ENCODE assay signal across 11 cellular contexts in genomic region chr11:129190087-129190486, GRCh38. TPM values are rescaled to one million over a fixed set of nuclear protein-coding genes. Genes with fewer than 3 reads are reported as not detected.
A peak's percentile ranks its signal among the peaks of the same experiment; 100 is the strongest.
DNase-seq lines count a peak whose midpoint lies in the region.
"Had no signal": no experiment of that assay in that cellular context is flagged by ENCODE, and none has a peak within 500 bp of the region (broad histone marks: within the 10 kb centered on the region; RNA-seq: fewer than 3 reads in every experiment).

No MANE protein-coding gene starts in this region.

- no peaks in the 10 kb centered on the region for H3K9me3 ChIP-seq in esophagus (ENCODE audit: control insufficient read depth in 2 of 2, insufficient read depth in 1 of 2, low read depth in 1 of 2, low read length in 1 of 2)

- H3K27me3 Mint-ChIP-seq in activated T-helper 2 cell treated with anti-CD3 and anti-CD28 coated beads, Interferon-gamma antibody, Interleukin-2, Interleukin-4, amounts not matched to agents 10 μg/mL and 5 μg/mL and 100 μg/mL, durations not matched to agents 14 hours and 24 hours and 36 hours (ENCODE audit: low read depth): no peaks in the 10 kb centered on the region

- whole genome bisulfite sequencing in esophagus, 2 donors: 31 to 38% methylated on average over 4 of the region's 4 CpGs

- no peaks in the 10 kb centered on the region for H3K36me3 ChIP-seq in esophagus (ENCODE audit: control insufficient read depth in 2 of 2, insufficient read depth in 2 of 2, low read length in 1 of 2)
- H3K36me3 ChIP-seq: heart right ventricle, left ventricle myocardium inferior had no signal

- no peaks in the 10 kb centered on the region for H3K9me3 Mint-ChIP-seq in activated T-helper 2 cell treated with anti-CD3 and anti-CD28 coated beads, Interferon-gamma antibody, Interleukin-2, Interleukin-4, amounts not matched to agents 10 μg/mL and 5 μg/mL and 100 μg/mL, durations not matched to agents 14 hours and 24 hours and 36 hours

- H3K4me3 Mint-ChIP-seq in activated T-helper 2 cell treated with anti-CD3 and anti-CD28 coated beads, Interferon-gamma antibody, Interleukin-2, Interleukin-4, amounts not matched to agents 10 μg/mL and 5 μg/mL and 100 μg/mL, durations not matched to agents 14 hours and 24 hours and 36 hours (ENCODE audit: low read depth): no peak overlapping the region

- peak; percentile 27 for DNase-seq in H4 (ENCODE audit: low spot score)
- peak; percentile 24 for DNase-seq in NCI-H460 (ENCODE audit: extremely low read depth, low read depth)
- peak; percentile 39 for DNase-seq in renal cortical epithelial cell (ENCODE audit: low read depth)
- no peak for DNase-seq in globus pallidus (ENCODE audit: low spot score)
- no peak for DNase-seq in activated CD4-positive, alpha-beta T cell treated with anti-CD3 and anti-CD28 coated beads for 1 hour
- no peak for DNase-seq in activated T-helper 2 cell treated with anti-CD3 and anti-CD28 coated beads, Interferon-gamma antibody, Interleukin-2, Interleukin-4, amounts not matched to agents 10 μg/mL and 5 μg/mL and 100 μg/mL, durations not matched to agents 14 hours and 24 hours and 36 hours (ENCODE audit: low spot score)
- DNase-seq: effector CD8-positive, alpha-beta T cell; heart right ventricle; left ventricle myocardium inferior; NK-92 treated with Interleukin-12 subunit alpha and Interleukin-12 subunit beta, amount 100 ng/mL, for 24 hours had no signal

- H3K27me3 ChIP-seq in esophagus (ENCODE audit: control insufficient read depth in 1 of 2, insufficient read depth in 2 of 2, low read length in 2 of 2): no peaks in the 10 kb centered on the region
- H3K27me3 ChIP-seq: heart right ventricle had no signal

- intact Hi-C loops in activated T-helper 2 cell treated with anti-CD3 and anti-CD28 coated beads, Interferon-gamma antibody, Interleukin-2, Interleukin-4, amounts not matched to agents 10 μg/mL and 5 μg/mL and 100 μg/mL, durations not matched to agents 14 hours and 24 hours and 36 hours (cut with micrococcal nuclease): no loop called here

- peak overlapping the region in 1 of 2 donors; percentile 63 for H3K4me3 ChIP-seq in esophagus (ENCODE audit: low read depth in 1 of 2, low read length in 2 of 2)
- H3K4me3 ChIP-seq: heart right ventricle, left ventricle myocardium inferior had no signal

- H3K4me1 Mint-ChIP-seq in activated T-helper 2 cell treated with anti-CD3 and anti-CD28 coated beads, Interferon-gamma antibody, Interleukin-2, Interleukin-4, amounts not matched to agents 10 μg/mL and 5 μg/mL and 100 μg/mL, durations not matched to agents 14 hours and 24 hours and 36 hours (ENCODE audit: low read depth): no peaks in the 10 kb centered on the region

- no peaks in the 10 kb centered on the region for H3K36me3 Mint-ChIP-seq in activated T-helper 2 cell treated with anti-CD3 and anti-CD28 coated beads, Interferon-gamma antibody, Interleukin-2, Interleukin-4, amounts not matched to agents 10 μg/mL and 5 μg/mL and 100 μg/mL, durations not matched to agents 14 hours and 24 hours and 36 hours (ENCODE audit: low read depth)

- H3K27ac ChIP-seq in esophagus (ENCODE audit: low read depth in 2 of 2, low read length in 1 of 2): peak overlapping the region; percentile 6 to 76
- H3K27ac ChIP-seq: heart right ventricle, left ventricle myocardium inferior had no signal

- no peaks in the 10 kb centered on the region for H3K4me1 ChIP-seq in esophagus (ENCODE audit: control insufficient read depth in 2 of 2, insufficient read depth in 2 of 2, low read length in 1 of 2)
- H3K4me1 ChIP-seq: left ventricle myocardium inferior had no signal

- H3K27ac Mint-ChIP-seq in activated T-helper 2 cell treated with anti-CD3 and anti-CD28 coated beads, Interferon-gamma antibody, Interleukin-2, Interleukin-4, amounts not matched to agents 10 μg/mL and 5 μg/mL and 100 μg/mL, durations not matched to agents 14 hours and 24 hours and 36 hours: no peak overlapping the region

RNA-seq across cellular contexts. Expression of gene ARHGAP32, which starts 2.0 kb away (rescaled TPM):
- total RNA-seq in H4 (2014; rRNA removed; shearing (Covaris generic)): 4.8 and 5.1 TPM in 2 replicates
- total RNA-seq in NCI-H460 (2014; rRNA removed; shearing (Covaris generic)): 10.7 and 12.4 TPM in 2 replicates
- polyA plus RNA-seq in NCI-H460 (2014; cell fraction: nucleus; rRNA removed): 4.6 and 6.7 TPM in 2 replicates
- polyA plus RNA-seq in esophagus: 10 to 100 TPM; 17.8 to 18.9 TPM
- 10.9 and 18.9 TPM in 2 replicates for total RNA-seq in renal cortical epithelial cell
- total RNA-seq in activated T-helper 2 cell treated with anti-CD3 and anti-CD28 coated beads, Interferon-gamma antibody, Interleukin-2, Interleukin-4, amounts not matched to agents 10 μg/mL and 5 μg/mL and 100 μg/mL, durations not matched to agents 14 hours and 24 hours and 36 hours: 4.6 and 6.1 TPM in 2 replicates

Comparison
In these comparisons a context has a peak if more than half of its experiments do, and no peak if none do; other contexts are left out.
1. DNase-seq: peak in H4 (single experiment), NCI-H460 (single experiment) and renal cortical epithelial cell (single experiment); none in globus pallidus (single experiment), activated CD4-positive, alpha-beta T cell treated with anti-CD3 and anti-CD28 coated beads for 1 hour (single experiment) and activated T-helper 2 cell treated with anti-CD3 and anti-CD28 coated beads, Interferon-gamma antibody, Interleukin-2, Interleukin-4, amounts not matched to agents 10 μg/mL and 5 μg/mL and 100 μg/mL, durations not matched to agents 14 hours and 24 hours and 36 hours (single experiment).